Comparison of ENCODE assay signal across 14 cellular contexts in the genomic region with DNA sequence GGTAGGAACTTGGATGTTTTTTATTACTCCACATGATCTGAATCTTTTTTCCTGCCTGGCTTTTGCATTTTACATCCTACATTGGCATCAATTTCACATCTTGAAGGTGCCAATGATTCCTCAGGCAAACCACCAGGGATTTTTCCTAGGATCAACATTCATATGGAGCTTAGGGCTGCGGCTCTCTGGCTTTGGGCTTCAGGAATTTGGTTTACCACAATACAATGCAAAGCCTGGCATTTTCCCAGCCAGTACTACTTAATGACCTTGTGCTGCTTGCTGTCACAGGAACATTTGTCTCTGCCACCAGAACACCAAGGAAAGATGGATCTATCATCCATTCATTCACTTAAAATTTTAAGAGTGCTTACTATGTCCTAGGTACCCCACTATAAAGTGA.
DNase-seq lines count a peak whose midpoint lies in the region; TF ChIP-seq lines count a peak whose summit lies in the region.
"Had no signal": no experiment of that assay in that cellular context is flagged by ENCODE, and none has a peak within 500 bp of the region (broad histone marks: within the 10 kb centered on the region; RNA-seq: fewer than 3 reads in every experiment).

No MANE protein-coding gene starts in this region.

- H2BK5ac ChIP-seq in mesendoderm (ENCODE audit: low read length): no peak overlapping the region
- H2BK5ac ChIP-seq in trophoblast cell (ENCODE audit: low read depth, low read length, poor library complexity): no peak overlapping the region

- H4K12ac ChIP-seq in trophoblast cell (ENCODE audit: low read depth, low read length): no peak overlapping the region

- H3K79me1 ChIP-seq in mesendoderm (ENCODE audit: low read length): no peaks in the 10 kb centered on the region
- H3K79me1 ChIP-seq in trophoblast cell (ENCODE audit: low read length): no peaks in the 10 kb centered on the region

- H3K9ac ChIP-seq in mammary epithelial cell (ENCODE audit: insufficient read depth, low read length) (no peak overlapping the region), mesendoderm (ENCODE audit: low read length) (no peak overlapping the region), trophoblast cell (ENCODE audit: low read length) (no peak overlapping the region)

- CTCF ChIA-PET in mammary epithelial cell (lab: Charles Lee; ENCODE audit: low non-redundant PET): no interaction called here

- intact Hi-C loops in mammary epithelial cell (cut with micrococcal nuclease): no loop called here

- no peak overlapping the region for H4K5ac ChIP-seq in mesendoderm (ENCODE audit: low read length)

- H2AFZ ChIP-seq in mammary epithelial cell (ENCODE audit: low read depth, low read length): no peak overlapping the region
- H2AFZ ChIP-seq in trophoblast cell (ENCODE audit: insufficient read depth, low read length, poor library complexity): no peak overlapping the region

- DNase-seq in EH (ENCODE audit: low read depth): peak; percentile 89
- DNase-seq in LHCN-M2 (ENCODE audit: low read depth): peak; percentile 90
- DNase-seq in mammary epithelial cell: peak; percentile 50
- DNase-seq in mesendoderm: peak; percentile 42
- no peak for DNase-seq in stimulated activated CD4-positive, alpha-beta T cell treated with anti-CD3 and anti-CD28 coated beads, Interleukin-1b, Interleukin-23, amount 100 ng/mL, for 48 hours
- no peak for DNase-seq in NCI-H774 (lab: John Stamatoyannopoulos, UW)
- no peak for DNase-seq in T-helper 9 cell
- DNase-seq in trophoblast cell: no peak
- DNase-seq: activated CD4-positive, alpha-beta T cell treated with anti-CD3 and anti-CD28 coated beads for 1 hour; activated effector memory CD4-positive, alpha-beta T cell treated with Interleukin-2 at 50 U/mL for 16 hours; COR-L47; dorsolateral prefrontal cortex; NCI-H2081 treated with DMSO at 0.1 percent for 48 hours; stimulated activated naive CD8-positive, alpha-beta T cell treated with anti-CD3 and anti-CD28 coated beads, Interleukin-15, amount 100 ng/mL, for 72 hours had no signal

- H2BK15ac ChIP-seq in mesendoderm (replicated peaks; ENCODE audit: low read depth): no peak overlapping the region

- 0% methylated on average over 1 of the region's 1 CpG for WGBS in mammary epithelial cell (ENCODE audit: low coverage, missing lambda C conversion rate)
- WGBS in mesendoderm (ENCODE audit: extremely low coverage, insufficient coverage, low lambda C conversion rate): no CpG with 5 or more reads among the region's 1 CpG
- WGBS in trophoblast cell (ENCODE audit: extremely low coverage, insufficient coverage, insufficient read length): no CpG with 5 or more reads among the region's 1 CpG

- no peak overlapping the region for H2BK12ac ChIP-seq in trophoblast cell (ENCODE audit: low read length)

- H3K4me2 ChIP-seq in mammary epithelial cell (ENCODE audit: insufficient read depth, low read depth, low read length): peak overlapping the region; percentile 58
- H3K4me2 ChIP-seq in mesendoderm (ENCODE audit: low read length): no peak overlapping the region
- H3K4me2 ChIP-seq in trophoblast cell (ENCODE audit: low read length): no peak overlapping the region

- no peak overlapping the region for H3K56ac ChIP-seq in mesendoderm (ENCODE audit: low read length)

- H3K4ac ChIP-seq in mesendoderm (ENCODE audit: low read depth, low read length) (no peak overlapping the region), trophoblast cell (ENCODE audit: low read depth, low read length) (no peak overlapping the region)

- H2AK5ac ChIP-seq in mesendoderm (ENCODE audit: low read length) (no peak overlapping the region), trophoblast cell (ENCODE audit: low read length) (no peak overlapping the region)

- no peak for TF ChIP-seq CTCF in mammary epithelial cell (conservative IDR thresholded peaks at IDR 0.05 in 1 of 2, IDR thresholded peaks at IDR 0.05 in 1 of 2; ENCODE audit: extremely low read depth in 1 of 2, insufficient read depth in 1 of 2, low read depth in 1 of 2, low read length in 2 of 2)

- no peak overlapping the region for H4K91ac ChIP-seq in trophoblast cell (ENCODE audit: low read depth, low read length)

- no peak overlapping the region for H3K18ac ChIP-seq in mesendoderm (ENCODE audit: low read length)
- no peak overlapping the region for H3K18ac ChIP-seq in trophoblast cell (ENCODE audit: low read length)

- H3K36me3 ChIP-seq in mammary epithelial cell (ENCODE audit: insufficient read depth, low read length) (no peaks in the 10 kb centered on the region), mesendoderm (ENCODE audit: control insufficient read depth, insufficient read depth, low read length) (no peaks in the 10 kb centered on the region), trophoblast cell (ENCODE audit: control insufficient read depth in 1 of 2, insufficient read depth in 2 of 2, low read length in 2 of 2) (no peaks in the 10 kb centered on the region)

- H4K8ac ChIP-seq in mesendoderm (ENCODE audit: low read depth, low read length) (no peak overlapping the region), trophoblast cell (ENCODE audit: low read depth, low read length) (no peak overlapping the region)

- in situ Hi-C loops in mammary epithelial cell (cut with MboI; ENCODE audit: low sequenced_read_pairs in 2 of 2): no loop called here

- H3K4me1 ChIP-seq in mammary epithelial cell (ENCODE audit: insufficient read depth, low read length) (peaks cover 35% of the 10 kb centered on the region), mesendoderm (ENCODE audit: control insufficient read depth, low read depth, low read length) (no peaks in the 10 kb centered on the region), trophoblast cell (ENCODE audit: control insufficient read depth in 1 of 2, insufficient read depth in 2 of 2, low read length in 2 of 2) (peaks cover 0 to 3% of the 10 kb centered on the region in 2 experiments)

- H4K20me1 ChIP-seq in mammary epithelial cell (ENCODE audit: insufficient read depth, low read length): no peaks in the 10 kb centered on the region

- dilution Hi-C loops in mammary epithelial cell (cut with HindIII; ENCODE audit: low sequenced_read_pairs): no loop called here

- H3K4me3 ChIP-seq in mammary epithelial cell (replicated peaks in 1 of 3; ENCODE audit: insufficient read depth in 1 of 3, low read depth in 2 of 3, low read length in 3 of 3) (no peak overlapping the region), mesendoderm (ENCODE audit: low read length) (no peak overlapping the region), trophoblast cell (ENCODE audit: low read depth, low read length) (no peak overlapping the region)
- H3K4me3 ChIP-seq: dorsolateral prefrontal cortex had no signal

- no peak overlapping the region for H2BK120ac ChIP-seq in mesendoderm (ENCODE audit: low read depth, low read length)
- H2BK120ac ChIP-seq in trophoblast cell (ENCODE audit: insufficient read depth, low read length, poor library complexity): no peak overlapping the region

- H3K27ac ChIP-seq in mammary epithelial cell (ENCODE audit: insufficient read depth, low read depth, low read length): peak overlapping the region; percentile 19
- H3K27ac ChIP-seq in mesendoderm (ENCODE audit: low read depth, low read length): no peak overlapping the region
- H3K27ac ChIP-seq in trophoblast cell (ENCODE audit: low read depth, low read length): no peak overlapping the region
- H3K27ac ChIP-seq: dorsolateral prefrontal cortex had no signal

- no peak overlapping the region for H3K14ac ChIP-seq in trophoblast cell (ENCODE audit: low read length)

- H3K27me3 ChIP-seq in mammary epithelial cell (ENCODE audit: insufficient read depth, low read length) (no peaks in the 10 kb centered on the region), mesendoderm (ENCODE audit: insufficient read depth, low read length, poor library complexity) (no peaks in the 10 kb centered on the region), trophoblast cell (ENCODE audit: insufficient read depth, low read length) (no peaks in the 10 kb centered on the region)
- H3K27me3 ChIP-seq: dorsolateral prefrontal cortex had no signal

- H3K9me3 ChIP-seq in mammary epithelial cell (replicated peaks; ENCODE audit: insufficient read depth, low read length) (no peaks in the 10 kb centered on the region), trophoblast cell (ENCODE audit: insufficient read depth, low read depth, low read length) (no peaks in the 10 kb centered on the region)

- H3K23ac ChIP-seq in mesendoderm (ENCODE audit: low read length) (no peak overlapping the region), trophoblast cell (ENCODE audit: low read length) (no peak overlapping the region)

- no TSS peak for BruUV-seq in mammary epithelial cell (replicated peaks; lab: Mats Ljungman, UMichigan)

- H3K79me2 ChIP-seq in mammary epithelial cell (ENCODE audit: insufficient read depth, low read length) (peaks cover 11% of the 10 kb centered on the region), mesendoderm (ENCODE audit: control insufficient read depth, insufficient read depth, low read length) (no peaks in the 10 kb centered on the region), trophoblast cell (ENCODE audit: control insufficient read depth, insufficient read depth, low read length, poor library complexity) (no peaks in the 10 kb centered on the region)

Comparison
In these comparisons a context has a peak if more than half of its experiments do, and no peak if none do; other contexts are left out.
1. DNase-seq: peak in EH (single experiment), LHCN-M2 (single experiment), mammary epithelial cell (single experiment) and mesendoderm (single experiment); none in stimulated activated CD4-positive, alpha-beta T cell treated with anti-CD3 and anti-CD28 coated beads, Interleukin-1b, Interleukin-23, amount 100 ng/mL, for 48 hours (single experiment), NCI-H774 (single experiment), T-helper 9 cell (single experiment) and trophoblast cell (0 of 2).